8 cellular contexts compared by ENCODE assay signal in the genomic region with DNA sequence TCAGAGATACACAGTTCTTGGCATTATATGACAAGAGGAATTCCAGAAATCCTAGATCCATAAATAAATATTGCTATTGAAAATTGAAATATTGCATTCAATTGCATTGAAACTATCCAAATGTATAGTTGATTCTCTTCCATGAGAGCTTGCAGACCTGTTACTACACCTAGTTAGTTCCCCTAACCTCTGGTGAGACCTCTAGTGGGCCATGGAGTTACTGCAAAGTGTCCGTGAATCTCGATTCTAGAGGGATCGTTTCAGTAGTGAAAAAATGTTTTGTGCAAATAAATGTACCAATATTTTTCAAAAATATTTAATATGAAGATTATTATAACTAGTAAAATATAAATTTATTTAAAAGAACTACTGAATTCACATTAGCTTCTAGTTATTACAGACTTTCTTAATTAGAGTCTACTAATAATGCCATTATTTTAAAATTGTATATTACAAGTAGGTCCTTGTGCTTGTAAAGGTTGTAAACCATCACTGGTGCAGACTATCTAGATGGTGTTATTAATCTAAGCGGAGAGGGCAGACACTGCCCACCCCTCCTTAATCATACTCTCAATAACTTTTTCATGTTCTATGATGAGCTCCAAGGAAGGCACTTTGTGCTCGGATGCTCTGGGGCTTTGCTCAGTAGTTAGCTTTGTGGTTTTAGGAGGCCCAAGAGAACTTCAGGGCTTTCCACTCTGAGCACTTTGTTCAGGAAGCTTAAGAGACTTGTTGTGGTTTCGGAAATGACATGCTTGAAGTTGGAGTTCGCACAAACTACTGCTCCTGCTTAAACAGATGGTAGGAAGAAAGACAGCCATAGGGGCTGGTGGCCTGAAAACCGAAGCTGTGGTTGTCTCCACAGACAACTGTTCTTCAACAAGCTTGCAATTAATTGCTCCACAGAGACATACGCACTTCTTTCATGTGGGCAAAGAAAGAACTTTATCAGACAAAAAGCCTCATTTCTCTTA. TPM values are rescaled to one million over a fixed set of nuclear protein-coding genes. Genes with fewer than 3 reads are reported as not detected.
DNase-seq lines count a peak whose midpoint lies in the region; ATAC-seq, FAIRE-seq and TF ChIP-seq lines count a peak whose summit lies in the region.

No MANE protein-coding gene starts in this region.

- POLR2A ChIA-PET in Panc1 (lab: Charles Lee), result no interaction called here

- H3K9me3 ChIP-seq in Panc1 (ENCODE audit: control insufficient read depth, insufficient read depth, low read depth, low read length), result no peaks in the 10 kb centered on the region
- no peaks in the 10 kb centered on the region for H3K9me3 ChIP-seq in small intestine (ENCODE audit: control insufficient read depth, low read depth)

- H3K9me3 Mint-ChIP-seq in activated T-cell treated with anti-CD3 and anti-CD28 coated beads, Interleukin-2, amount 50 U/mL, for 72 hours, result peaks cover 0 to 7% of the 10 kb centered on the region in 2 donors

- ATAC-seq in GM19324 (IDR thresholded peaks at IDR 0.05; ENCODE audit: low FRiP score, unreplicated experiment), result peak; percentile 60
- peak; percentile 83 for ATAC-seq in HG03378 (IDR thresholded peaks at IDR 0.05; ENCODE audit: unreplicated experiment)
- ATAC-seq in Panc1, result peak; percentile 75; the same call in 1 of the 2 replicates
- peak; percentile 58 to 64 for ATAC-seq in activated T-cell treated with anti-CD3 and anti-CD28 coated beads, Interleukin-2, amount 50 U/mL, for 72 hours (replicated peaks in 1 of 2)

- peak overlapping the region; percentile 95 for H3K27ac Mint-ChIP-seq in activated T-cell treated with anti-CD3 and anti-CD28 coated beads, Interleukin-2, amount 50 U/mL, for 72 hours

- in situ Hi-C loops in Panc1 (cut with HindIII; ENCODE audit: low pct_unique_long_range_greater_than_20kb, low sequenced_read_pairs), result no loop called here

- BruUV-seq in Panc1 (replicated peaks; lab: Mats Ljungman, UMichigan), result no TSS peak

- FAIRE-seq in small intestine (lab: Jason Lieb, UNC), result peak; percentile 68

- intact Hi-C loops in Panc1 (cut with micrococcal nuclease; ENCODE audit: unreplicated experiment), result loop anchor here (5.0 kb wide), 2 partner anchors 266 to 676 kb away; no protein-coding TSS in a partner anchor

- H3K4me3 ChIP-seq in Panc1 (ENCODE audit: low read depth in 2 of 2, low read length in 2 of 2), result no peak overlapping the region
- no peak overlapping the region for H3K4me3 ChIP-seq in fibroblast of villous mesenchyme (ENCODE audit: low read depth, low read length)
- no peak overlapping the region for H3K4me3 ChIP-seq in small intestine (ENCODE audit: low read depth in 1 of 2, low read length in 2 of 2)
- no peak overlapping the region for H3K4me3 ChIP-seq in coronary artery

- peaks cover 2 to 14% of the 10 kb centered on the region in 2 donors for H3K36me3 Mint-ChIP-seq in activated T-cell treated with anti-CD3 and anti-CD28 coated beads, Interleukin-2, amount 50 U/mL, for 72 hours (ENCODE audit: insufficient read depth in 2 of 2)

- TF ChIP-seq CTCF in Panc1 (IDR thresholded peaks at IDR 0.05) (peak; percentile 64; the same call in 1 of the 2 replicates), fibroblast of villous mesenchyme (IDR thresholded peaks at IDR 0.05; ENCODE audit: insufficient read depth, low read depth, low read length) (peak; percentile 81), coronary artery (IDR thresholded peaks at IDR 0.05) (no peak)

- H3K27me3 ChIP-seq in Panc1 (ENCODE audit: control insufficient read depth, insufficient read depth, low read length) (no peaks in the 10 kb centered on the region), small intestine (ENCODE audit: control insufficient read depth in 2 of 2, insufficient read depth in 2 of 2, low read length in 2 of 2) (no peaks in the 10 kb centered on the region)

- H3K36me3 ChIP-seq in Panc1 (ENCODE audit: control insufficient read depth, insufficient read depth, low read length), result no peaks in the 10 kb centered on the region
- no peaks in the 10 kb centered on the region for H3K36me3 ChIP-seq in small intestine (ENCODE audit: control insufficient read depth in 2 of 2, insufficient read depth in 2 of 2, low read length in 2 of 2)

- H3K27ac ChIP-seq in Panc1 (ENCODE audit: low read length), result no peak overlapping the region
- H3K27ac ChIP-seq in small intestine (ENCODE audit: low read depth in 1 of 2, low read length in 1 of 2), result peak overlapping the region; percentile 32 to 83
- H3K27ac ChIP-seq in coronary artery, result no peak overlapping the region

- DNase-seq in COR-L47 (lab: John Stamatoyannopoulos, UW) (peak; percentile 55), Panc1 (ENCODE audit: low read depth, low spot score) (no peak), fibroblast of villous mesenchyme (ENCODE audit: low read depth) (peak; percentile 36), small intestine (peak; percentile 58), coronary artery (ENCODE audit: low spot score) (no peak)
- DNase-seq in activated T-cell treated with anti-CD3 and anti-CD28 coated beads, Interleukin-2, amount 50 U/mL, for 72 hours, result peak; percentile 70 to 79

- 43 to 54% (median 49%) methylated on average over 9 of the region's 9 CpGs for WGBS in small intestine, 3 donors

- H3K4me1 Mint-ChIP-seq in activated T-cell treated with anti-CD3 and anti-CD28 coated beads, Interleukin-2, amount 50 U/mL, for 72 hours (ENCODE audit: low read depth), result peaks cover 61% of the 10 kb centered on the region

- peak overlapping the region; percentile 72 to 95 for H3K4me3 Mint-ChIP-seq in activated T-cell treated with anti-CD3 and anti-CD28 coated beads, Interleukin-2, amount 50 U/mL, for 72 hours

- H3K4me1 ChIP-seq in Panc1 (ENCODE audit: control insufficient read depth, insufficient read depth, low read length) (no peaks in the 10 kb centered on the region), small intestine (ENCODE audit: control insufficient read depth in 2 of 2, insufficient read depth in 1 of 2, low read depth in 1 of 2, low read length in 1 of 2) (no peaks in the 10 kb centered on the region)

- CTCF ChIA-PET in Panc1 (lab: Charles Lee), result interaction anchor here (0.6 to 0.8 kb wide), 2 partner anchors 26 to 1773 kb away, joined by 3 to 8 read pairs; no protein-coding TSS in a partner anchor

- H3K27me3 Mint-ChIP-seq in activated T-cell treated with anti-CD3 and anti-CD28 coated beads, Interleukin-2, amount 50 U/mL, for 72 hours (ENCODE audit: low read depth), result no peaks in the 10 kb centered on the region

RNA-seq across cellular contexts. Expression of a gene that starts 42.8 kb away (rescaled TPM):
- total RNA-seq in Panc1 (2021; ENCODE audit: unreplicated experiment), result not detected
- polyA plus RNA-seq in Panc1 (2012; ENCODE audit: insufficient read length), result not detected
- total RNA-seq in activated T-cell treated with anti-CD3 and anti-CD28 coated beads, Interleukin-2, amount 50 U/mL, for 72 hours, result 10 to 100 TPM; 14.2 to 26.0 TPM
- not detected in 2 replicates for total RNA-seq in fibroblast of villous mesenchyme
- polyA plus RNA-seq in small intestine, result not detected

Comparison
In these comparisons a context has a peak if more than half of its experiments do, and no peak if none do; other contexts are left out.
1. DNase-seq: peak in COR-L47 (single experiment), activated T-cell treated with anti-CD3 and anti-CD28 coated beads, Interleukin-2, amount 50 U/mL, for 72 hours (2 of 2), fibroblast of villous mesenchyme (single experiment) and small intestine (single experiment); none in Panc1 (single experiment) and coronary artery (single experiment).
2. H3K27ac ChIP-seq: peak in small intestine (2 of 2); none in Panc1 (single experiment) and coronary artery (0 of 2).
3. RNA of a gene that starts 42.8 kb away (total RNA-seq): 14.2 to 26.0 TPM in activated T-cell treated with anti-CD3 and anti-CD28 coated beads, Interleukin-2, amount 50 U/mL, for 72 hours; not detected in Panc1 (single experiment) and not detected in fibroblast of villous mesenchyme; every median in the first group is over 10 times any median in the second.
4. Peak in every context shown above with its lines, with median percentiles within 50 percentile points of each other: ATAC-seq.